In genomic region chr1:92817986-92818764, GRCh38 we compare ENCODE assay signal across 8 cellular contexts. TPM values are rescaled to one million over a fixed set of nuclear protein-coding genes. Genes with fewer than 3 reads are reported as not detected.
DNase-seq lines count a peak whose midpoint lies in the region; ATAC-seq and TF ChIP-seq lines count a peak whose summit lies in the region.

No MANE protein-coding gene starts in this region.

- TF ChIP-seq RAD21 in neural cell (conservative IDR thresholded peaks at IDR 0.05) = no peak

- H3F3A ChIP-seq in neural cell (ENCODE audit: insufficient read depth, low read length, poor library complexity, severe bottlenecking) = no peaks in the 10 kb centered on the region

- no peak overlapping the region for H2AFZ ChIP-seq in neural cell (ENCODE audit: low read depth, low read length)

- no peaks in the 10 kb centered on the region for H3K36me3 Mint-ChIP-seq in effector memory CD8-positive, alpha-beta T cell (ENCODE audit: insufficient read depth)

- no peak overlapping the region for H3K4me3 ChIP-seq in neural cell (ENCODE audit: low read length)

- TF ChIP-seq EP300 in neural cell (conservative IDR thresholded peaks at IDR 0.05; ENCODE audit: poor library complexity, severe bottlenecking) = no peak

- H3K9me2 ChIP-seq in neural cell (ENCODE audit: insufficient read depth, low read length) = no peaks in the 10 kb centered on the region

- no peaks in the 10 kb centered on the region for H4K20me1 ChIP-seq in neural cell (ENCODE audit: insufficient read depth)

- H3K79me2 ChIP-seq in neural cell (replicated peaks; ENCODE audit: insufficient read depth, low read length) = no peaks in the 10 kb centered on the region

- H3K27me3 ChIP-seq in neural cell (ENCODE audit: insufficient read depth, low read depth, low read length) = no peaks in the 10 kb centered on the region

- no peaks in the 10 kb centered on the region for H3K36me3 ChIP-seq in neural cell (ENCODE audit: insufficient read depth, low read length)

- DNase-seq in NCI-H2227 (lab: John Stamatoyannopoulos, UW; ENCODE audit: unreplicated experiment) (peak; percentile 43), NCI-H2227 treated with DMSO at 0.1 percent for 48 hours (lab: John Stamatoyannopoulos, UW) (no peak), NAMALWA (ENCODE audit: low spot score) (peak; percentile 65)
- peak in 2 of 3 experiments; percentile 18 to 37 for DNase-seq in effector memory CD8-positive, alpha-beta T cell

- H3K27ac Mint-ChIP-seq in effector memory CD8-positive, alpha-beta T cell = no peak overlapping the region

- ATAC-seq in GM19467 (IDR thresholded peaks at IDR 0.05; ENCODE audit: unreplicated experiment) (peak; percentile 53), HG03097 (IDR thresholded peaks at IDR 0.05; ENCODE audit: low FRiP score, unreplicated experiment) (no peak), HG02798 (IDR thresholded peaks at IDR 0.05; ENCODE audit: poor library complexity, unreplicated experiment) (no peak)
- peak; percentile 56 for ATAC-seq in effector memory CD8-positive, alpha-beta T cell (replicated peaks)

- no peak overlapping the region for H3K4me3 Mint-ChIP-seq in effector memory CD8-positive, alpha-beta T cell

- H3K9me3 ChIP-seq in neural cell (ENCODE audit: low read length) = no peaks in the 10 kb centered on the region

- peaks cover 0 to 3% of the 10 kb centered on the region in 2 donors for H3K4me1 Mint-ChIP-seq in effector memory CD8-positive, alpha-beta T cell (ENCODE audit: low read depth in 2 of 2)

- no peak overlapping the region for H3K27ac ChIP-seq in neural cell (ENCODE audit: low read length)

- TF ChIP-seq CTCF in neural cell (IDR thresholded peaks at IDR 0.05; ENCODE audit: poor library complexity, severe bottlenecking) = peak; percentile 39

- no peaks in the 10 kb centered on the region for H3K9me3 Mint-ChIP-seq in effector memory CD8-positive, alpha-beta T cell

- no peak overlapping the region for H3K9ac ChIP-seq in neural cell (ENCODE audit: low read length)

- peaks cover 6 to 23% of the 10 kb centered on the region in 2 donors for H3K27me3 Mint-ChIP-seq in effector memory CD8-positive, alpha-beta T cell

- no peak overlapping the region for H3K4me2 ChIP-seq in neural cell (ENCODE audit: low read length)

TF ChIP-seq in neural cell, 6 proteins besides CTCF, POLR2A, EP300 and RAD21:
- TF ChIP-seq SMC3 (conservative IDR thresholded peaks at IDR 0.05; ENCODE audit: poor library complexity) (peak; percentile 30), EZH2 (IDR thresholded peaks at IDR 0.05; ENCODE audit: borderline replicate concordance, insufficient read depth, low read length, poor library complexity, severe bottlenecking) (no peak)

RNA-seq across cellular contexts. Expression of gene RPL5, which starts 13.7 kb away (rescaled TPM):
- polyA plus RNA-seq in neural cell = 1,461 and 1,645 TPM in 2 replicates
- polyA minus RNA-seq in neural cell = 882 and 1,045 TPM in 2 replicates

RNA-seq across cellular contexts. Expression of gene EVI5, which starts 33.3 kb away (rescaled TPM):
- polyA plus RNA-seq in neural cell = 7.5 and 8.5 TPM in 2 replicates
- polyA minus RNA-seq in neural cell = 37.5 and 40.5 TPM in 2 replicates

Comparison
In these comparisons a context has a peak if more than half of its experiments do, and no peak if none do; other contexts are left out.
1. ATAC-seq: peak in GM19467 (single experiment) and effector memory CD8-positive, alpha-beta T cell (single experiment); none in HG03097 (single experiment) and HG02798 (single experiment).